ENCODE assay signal across 37 cellular contexts in the genomic region with DNA sequence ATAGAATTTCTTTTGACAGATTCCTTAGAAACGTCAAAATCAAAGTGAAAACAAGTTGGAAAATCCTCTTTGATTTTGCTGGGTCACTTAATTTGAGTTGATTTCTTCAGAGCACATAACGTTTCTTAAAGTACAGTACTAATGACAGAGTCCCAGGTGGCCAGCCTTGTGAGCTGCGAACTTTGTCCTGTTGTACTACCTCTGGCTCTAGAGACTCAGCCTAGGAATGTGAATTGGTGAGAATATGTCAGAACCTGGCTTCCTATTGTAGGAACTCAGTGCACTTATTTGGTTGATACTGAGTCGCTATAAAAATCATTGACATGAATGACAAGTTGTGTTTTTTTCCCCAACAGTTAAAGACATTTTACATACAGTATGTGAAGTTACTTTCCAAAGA.
"Had no signal": no experiment of that assay in that cellular context is flagged by ENCODE, and none has a peak within 500 bp of the region (broad histone marks: within the 10 kb centered on the region; RNA-seq: fewer than 3 reads in every experiment).

No MANE protein-coding gene starts in this region.

- H3K27me3 ChIP-seq: cardiac muscle cell, Peyer's patch, SJSA1 had no signal

- DNase-seq: activated B cell treated with CpG ODN at 0.5 μM for 24 hours; activated CD4-positive, alpha-beta memory T cell treated with anti-CD3 and anti-CD28 coated beads for 36 hours; activated CD4-positive, alpha-beta T cell treated with anti-CD3 and anti-CD28 coated beads for 4 hours; activated CD4-positive, alpha-beta T cell treated with anti-CD3 and anti-CD28 coated beads, Interleukin-2, amount 50 U/mL, for 1 hour; activated CD4-positive, CD25-positive, alpha-beta regulatory T cell treated with anti-CD3 and anti-CD28 coated beads, Interleukin-2, amount 50 U/mL, for 72 hours; activated CD8-positive, alpha-beta memory T cell treated with anti-CD3 and anti-CD28 coated beads, Interleukin-2, amount 10 ng/mL, durations not matched to agents 7 days and 5 days; activated CD8-positive, alpha-beta memory T cell treated with anti-CD3 and anti-CD28 coated beads, Interleukin-2, amount 50 U/mL, for 48 hours; activated effector memory CD4-positive, alpha-beta T cell treated with Interleukin-2 at 50 U/mL for 16 hours; activated naive CD4-positive, alpha-beta T cell treated with anti-CD3 and anti-CD28 coated beads, Interleukin-2, amount 50 U/mL, for 16 hours; activated naive CD8-positive, alpha-beta T cell treated with anti-CD3 and anti-CD28 coated beads for 36 hours; activated T-cell treated with anti-CD3 and anti-CD28 coated beads, Interleukin-2, amount 50 U/mL, for 48 hours; amniotic stem cell; aorta; Kasumi-1; KG1; MG63; MV-4-11; NCI-H1092; NCI-H1436 treated with DMSO at 0.1 percent for 48 hours; NCI-H1694 treated with DMSO at 0.1 percent for 48 hours; NCI-H2029; NCI-H345; NCI-H526; NCI-H748 treated with DMSO at 0.1 percent for 48 hours; NK-92 treated with Interleukin-12 subunit alpha and Interleukin-12 subunit beta, amount 100 ng/mL, for 24 hours; PC-3; Peyer's patch; RPMI8226; SHP77 treated with DMSO at 0.1 percent for 48 hours; SW 1271; T-helper 1 cell; T-helper 2 cell; T-helper 9 cell had no signal

- H3K36me3 ChIP-seq: cardiac muscle cell, MG63, Peyer's patch, SJSA1 had no signal

- H3K4me3 ChIP-seq: cardiac muscle cell, MG63, Peyer's patch, SJSA1 had no signal

- H3K27ac ChIP-seq: cardiac muscle cell, Peyer's patch, SJSA1, VCaP had no signal

- H3K4me1 ChIP-seq: Peyer's patch, SJSA1 had no signal

- ATAC-seq: activated CD8-positive, alpha-beta memory T cell treated with anti-CD3 and anti-CD28 coated beads, Interleukin-2, amount 10 ng/mL, durations not matched to agents 7 days and 5 days; PC-3; SK-N-SH treated with all-trans-retinoic acid at 6 μM for 48 hours had no signal

- H3K9me3 ChIP-seq: MG63, Peyer's patch, SJSA1 had no signal
